In the genomic region with DNA sequence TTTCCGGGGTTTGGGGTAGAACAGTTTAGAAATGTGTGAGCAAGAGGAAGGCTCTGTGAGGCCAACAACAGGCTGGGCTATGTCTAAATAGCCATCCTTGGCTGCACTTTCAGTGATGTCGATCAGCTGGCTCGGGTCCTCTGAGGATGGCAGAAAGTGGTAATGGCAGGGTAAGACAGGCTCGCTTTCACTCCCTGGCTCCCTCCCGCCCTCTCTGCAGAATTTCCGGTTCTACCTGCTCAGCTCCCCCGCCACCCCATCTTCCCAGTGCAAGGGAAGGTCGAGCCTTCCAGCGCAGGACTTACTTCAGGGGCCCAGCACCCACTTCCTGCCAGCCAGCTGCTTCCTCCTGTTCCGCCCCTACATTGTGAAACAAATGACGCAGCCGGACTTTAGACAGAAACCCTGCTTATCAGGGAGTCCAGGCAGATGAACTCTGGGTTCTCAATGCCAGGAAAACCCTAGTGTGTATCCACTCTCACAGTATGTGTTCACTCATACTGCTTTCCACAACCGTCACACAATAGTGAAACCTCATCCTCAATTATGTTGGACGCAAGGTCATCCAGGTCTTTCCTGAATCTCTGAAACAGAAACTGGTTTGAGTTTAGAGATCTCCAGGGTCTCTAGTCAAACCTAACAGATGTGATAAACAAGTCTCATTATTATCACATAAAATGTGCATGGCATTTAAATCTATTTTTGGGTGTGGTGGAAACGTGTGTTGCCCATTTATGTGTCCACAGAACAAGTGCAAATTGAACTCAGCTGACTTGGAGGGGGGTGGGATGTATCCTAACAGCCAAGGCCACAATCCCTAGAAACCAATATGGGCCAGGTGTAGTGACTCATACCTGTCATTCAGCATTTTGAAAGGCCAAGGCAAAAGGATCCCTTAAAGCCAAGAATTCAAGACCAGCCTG, we compare ENCODE assay signal across 8 cellular contexts. TPM values are rescaled to one million over a fixed set of nuclear protein-coding genes. Genes with fewer than 3 reads are reported as not detected.
DNase-seq lines count a peak whose midpoint lies in the region; ATAC-seq lines count a peak whose summit lies in the region.

No MANE protein-coding gene starts in this region.

- no peaks in the 10 kb centered on the region for H3K27me3 Mint-ChIP-seq in memory B cell

- H3K4me3 Mint-ChIP-seq in memory B cell = peak overlapping the region; percentile 84

- H3K27ac Mint-ChIP-seq in memory B cell = peak overlapping the region; percentile 89

- DNase-seq in ELF-1 (ENCODE audit: low read depth, low spot score) (peak; percentile 58), Kasumi-1 (lab: John Stamatoyannopoulos, UW) (peak; percentile 98), dermis blood vessel endothelial cell (peak; percentile 100), memory B cell (ENCODE audit: low spot score in 2 of 2) (peak; percentile 35 to 41), NCI-H345 (lab: John Stamatoyannopoulos, UW) (no peak)
- peak; percentile 43 to 56 for DNase-seq in activated CD4-positive, alpha-beta T cell treated with anti-CD3 and anti-CD28 coated beads for 24 hours (ENCODE audit: low read depth in 2 of 2)
- peak; percentile 34 to 38 for DNase-seq in stimulated activated CD8-positive, alpha-beta memory T cell treated with anti-CD3 and anti-CD28 coated beads, Interleukin-2, amount 100 ng/mL, for 1 hour (ENCODE audit: low read depth in 2 of 2)

- H3K36me3 Mint-ChIP-seq in memory B cell = no peaks in the 10 kb centered on the region

- no peaks in the 10 kb centered on the region for H3K9me3 Mint-ChIP-seq in memory B cell

- ATAC-seq in GM21786 (IDR thresholded peaks at IDR 0.05; ENCODE audit: unreplicated experiment) (peak; percentile 86), memory B cell (ENCODE audit: low read depth) (peak; percentile 86)

- H3K4me1 Mint-ChIP-seq in memory B cell = peaks cover 18% of the 10 kb centered on the region

RNA-seq across cellular contexts. Expression of gene F11R, which starts 7.1 kb away (rescaled TPM):
- 304 and 318 TPM in 2 replicates for total RNA-seq in dermis blood vessel endothelial cell

RNA-seq across cellular contexts. Expression of gene TSTD1, which starts 24.9 kb away (rescaled TPM):
- 1.4 and 6.8 TPM in 2 replicates for total RNA-seq in dermis blood vessel endothelial cell

RNA-seq across cellular contexts. Expression of gene USF1, which starts 31.9 kb away (rescaled TPM):
- 94.3 and 125 TPM in 2 replicates for total RNA-seq in dermis blood vessel endothelial cell

RNA-seq across cellular contexts. Expression of gene ARHGAP30, which starts 55.8 kb away (rescaled TPM):
- total RNA-seq in dermis blood vessel endothelial cell = not detected in 2 replicates

RNA-seq across cellular contexts. Expression of gene ITLN2, which starts 59.2 kb away (rescaled TPM):
- total RNA-seq in dermis blood vessel endothelial cell = not detected in 2 replicates
